Comparison of ENCODE assay signal across 9 cellular contexts in genomic region chr3:89287902-89288520, GRCh38.
"Had no signal": no experiment of that assay in that cellular context is flagged by ENCODE, and none has a peak within 500 bp of the region (broad histone marks: within the 10 kb centered on the region; RNA-seq: fewer than 3 reads in every experiment).

No MANE protein-coding gene starts in this region.

- H3K4me1 Mint-ChIP-seq: IgD-negative memory B cell had no signal

- H3K9ac ChIP-seq: KMS-11 had no signal

- H3K27ac Mint-ChIP-seq: IgD-negative memory B cell had no signal

- ATAC-seq: K562 had no signal

- FAIRE-seq: HTR-8/SVneo, K562 had no signal

- H3K4me3 Mint-ChIP-seq: IgD-negative memory B cell had no signal

- H3K27ac ChIP-seq: HL-60, KMS-11 had no signal

- H3K4me3 ChIP-seq: K562 had no signal

- DNase-seq: IMR-90, Karpas-422, KBM-7, KG1 had no signal

- H3K4me2 ChIP-seq: KMS-11 had no signal

- H3K27me3 Mint-ChIP-seq: IgD-negative memory B cell had no signal
